In the genomic region with DNA sequence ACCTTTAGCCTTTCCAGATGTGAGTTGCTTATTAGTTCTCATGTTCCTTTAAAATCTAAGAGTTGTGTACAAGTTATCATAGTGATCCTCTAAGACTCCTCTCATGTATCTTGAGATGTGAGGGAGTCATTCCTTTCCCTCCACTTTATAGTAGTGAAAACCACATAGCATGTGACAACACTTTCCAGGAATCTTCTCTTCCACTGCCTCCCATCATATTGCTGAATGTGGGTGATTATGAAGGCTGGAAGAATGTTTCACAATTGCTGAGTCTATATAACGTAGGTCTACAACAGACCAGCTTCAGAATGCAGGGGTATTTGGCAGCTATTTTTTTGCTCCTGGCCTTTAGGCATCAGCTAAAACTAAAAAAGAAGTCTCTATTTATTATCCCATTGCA, we compare ENCODE assay signal across 1 cellular context.
TF ChIP-seq lines count a peak whose summit lies in the region.

No MANE protein-coding gene starts in this region.

TF ChIP-seq in K562, 482 proteins besides CTCF, POLR2A, EP300 and RAD21 (continued from another document):
- TF ChIP-seq SIX5 (IDR thresholded peaks at IDR 0.05; ENCODE audit: borderline replicate concordance in 1 of 2, insufficient read depth in 1 of 2, low read depth in 1 of 2, low read length in 2 of 2) (no peak), ETS2 (tag; IDR thresholded peaks at IDR 0.05; ENCODE audit: borderline replicate concordance, poor library complexity, severe bottlenecking) (no peak), C11orf30 (IDR thresholded peaks at IDR 0.05; ENCODE audit: low read depth) (0 out of 2 replicates have a peak, but pooled peaks have one; percentile 16), RBFOX2 (IDR thresholded peaks at IDR 0.05; ENCODE audit: low read depth, low read length) (no peak), FOXP1 (CRISPR knock-in tag; IDR thresholded peaks at IDR 0.05) (no peak), RBBP5 (IDR thresholded peaks at IDR 0.05; ENCODE audit: borderline replicate concordance, insufficient read depth, low read length, poor library complexity, severe bottlenecking) (no peak), RBM15 (IDR thresholded peaks at IDR 0.05; ENCODE audit: insufficient read depth, low read length) (no peak), YBX1 (IDR thresholded peaks at IDR 0.05) (no peak)
- TF ChIP-seq, protein P1, sequence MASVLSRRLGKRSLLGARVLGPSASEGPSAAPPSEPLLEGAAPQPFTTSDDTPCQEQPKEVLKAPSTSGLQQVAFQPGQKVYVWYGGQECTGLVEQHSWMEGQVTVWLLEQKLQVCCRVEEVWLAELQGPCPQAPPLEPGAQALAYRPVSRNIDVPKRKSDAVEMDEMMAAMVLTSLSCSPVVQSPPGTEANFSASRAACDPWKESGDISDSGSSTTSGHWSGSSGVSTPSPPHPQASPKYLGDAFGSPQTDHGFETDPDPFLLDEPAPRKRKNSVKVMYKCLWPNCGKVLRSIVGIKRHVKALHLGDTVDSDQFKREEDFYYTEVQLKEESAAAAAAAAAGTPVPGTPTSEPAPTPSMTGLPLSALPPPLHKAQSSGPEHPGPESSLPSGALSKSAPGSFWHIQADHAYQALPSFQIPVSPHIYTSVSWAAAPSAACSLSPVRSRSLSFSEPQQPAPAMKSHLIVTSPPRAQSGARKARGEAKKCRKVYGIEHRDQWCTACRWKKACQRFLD (CRISPR knock-in tag; IDR thresholded peaks at IDR 0.05) = no peak
